ENCODE assay signal across 25 cellular contexts in the genomic region with DNA sequence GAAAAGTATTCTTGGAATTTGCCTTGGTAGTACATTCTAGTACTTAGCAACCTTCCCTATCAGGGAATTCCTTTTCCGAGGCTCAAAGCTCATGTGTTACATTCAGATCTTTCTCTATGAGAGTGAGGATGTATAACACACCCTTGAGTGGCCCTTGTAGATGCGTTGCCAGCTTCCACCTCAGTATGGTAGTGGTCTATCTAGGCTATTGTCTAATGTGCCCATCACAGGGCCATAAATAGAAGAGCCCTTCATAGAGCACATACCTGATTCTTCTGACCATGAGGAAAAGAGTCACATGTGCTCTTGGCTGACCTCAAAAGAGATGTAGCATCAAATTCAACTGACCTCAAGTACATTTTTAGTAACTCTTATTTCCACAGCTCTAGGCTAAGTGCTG. TPM values are rescaled to one million over a fixed set of nuclear protein-coding genes. Genes with fewer than 3 reads are reported as not detected.
"Had no signal": no experiment of that assay in that cellular context is flagged by ENCODE, and none has a peak within 500 bp of the region (broad histone marks: within the 10 kb centered on the region; RNA-seq: fewer than 3 reads in every experiment).

No MANE protein-coding gene starts in this region.

- H3K27ac ChIP-seq: gastrocnemius medialis, left lung, lower lobe of right lung, ovary, psoas muscle, stomach, tibial artery had no signal

- H3K27me3 ChIP-seq: gastrocnemius medialis, left lung, ovary, stomach, tibial artery had no signal

- H3K36me3 ChIP-seq: gastrocnemius medialis, left lung, lower lobe of right lung, ovary, stomach, tibial artery had no signal

- H3K9me3 ChIP-seq: gastrocnemius medialis, left lung, lower lobe of right lung, ovary, psoas muscle, stomach, tibial artery had no signal

- DNase-seq: cortex of kidney; foreskin fibroblast; gastrocnemius medialis; head of caudate nucleus; hippocampal formation; left cardiac atrium; left lung; lower lobe of right lung; natural killer cell; occipital lobe; ovary; posterior cingulate gyrus; psoas muscle; stimulated activated CD4-positive, alpha-beta T cell treated with anti-CD3 and anti-CD28 coated beads, Interleukin-12 subunit alpha, Interleukin-12 subunit beta, amount 100 ng/mL, for 4 hours; stimulated activated CD4-positive, alpha-beta T cell treated with anti-CD3 and anti-CD28 coated beads, Interleukin-1b, Interleukin-23, amount 100 ng/mL, for 48 hours; stimulated activated CD4-positive, alpha-beta T cell treated with anti-CD3 and anti-CD28 coated beads, Interleukin-4, amount 100 ng/mL, for 1 hour; stimulated activated CD8-positive, alpha-beta memory T cell treated with anti-CD3 and anti-CD28 coated beads, Interleukin-4, amount 100 ng/mL, for 48 hours; stimulated activated naive CD4-positive, alpha-beta T cell; stomach; tibial artery had no signal

- H3K4me1 ChIP-seq: gastrocnemius medialis, left lung, lower lobe of right lung, psoas muscle, stomach, tibial artery had no signal

- ATAC-seq: gastrocnemius medialis, left lung, lower lobe of right lung, natural killer cell, psoas muscle, sciatic nerve had no signal

- H3K4me3 ChIP-seq: gastrocnemius medialis, left lung, lower lobe of right lung, ovary, psoas muscle, smooth muscle cell, stomach, tibial artery had no signal

RNA-seq across cellular contexts. Expression of gene ZC3H11B, which starts 14.0 kb away (rescaled TPM):
- total RNA-seq: gastrocnemius medialis, natural killer cell, renal cortical epithelial cell, sciatic nerve, stomach, temporal lobe, urinary bladder had no signal
